In genomic region chr4:129231907-129232626, GRCh38 we compare ENCODE assay signal across 27 cellular contexts.
DNase-seq lines count a peak whose midpoint lies in the region; ATAC-seq and TF ChIP-seq lines count a peak whose summit lies in the region.
"Had no signal": no experiment of that assay in that cellular context is flagged by ENCODE, and none has a peak within 500 bp of the region (broad histone marks: within the 10 kb centered on the region; RNA-seq: fewer than 3 reads in every experiment).

No MANE protein-coding gene starts in this region.

- H3K9me3 Mint-ChIP-seq in osteocyte (ENCODE audit: unreplicated experiment) = peaks cover 6% of the 10 kb centered on the region
- H3K9me3 Mint-ChIP-seq in activated naive CD8-positive, alpha-beta T cell treated with anti-CD3 and anti-CD28 coated beads for 36 hours = no peaks in the 10 kb centered on the region
- H3K9me3 Mint-ChIP-seq: activated naive CD4-positive, alpha-beta T cell treated with anti-CD3 and anti-CD28 coated beads, Interleukin-2, amount 50 U/mL, for 24 hours; activated T-helper 17 cell treated with anti-CD3 and anti-CD28 coated beads, Interleukin-2, amount 50 U/mL, for 72 hours had no signal

- peak overlapping the region; percentile 72 for H3K27ac Mint-ChIP-seq in osteocyte (ENCODE audit: unreplicated experiment)
- H3K27ac Mint-ChIP-seq in activated naive CD8-positive, alpha-beta T cell treated with anti-CD3 and anti-CD28 coated beads for 36 hours = no peak overlapping the region
- H3K27ac Mint-ChIP-seq: activated CD8-positive, alpha-beta T cell treated with anti-CD3 and anti-CD28 coated beads, Interleukin-2, amount 10 ng/mL, durations not matched to agents 7 days and 5 days; activated naive CD4-positive, alpha-beta T cell treated with anti-CD3 and anti-CD28 coated beads, Interleukin-2, amount 50 U/mL, for 24 hours; activated T-helper 17 cell treated with anti-CD3 and anti-CD28 coated beads, Interleukin-2, amount 50 U/mL, for 72 hours; memory B cell had no signal

- H3K4me3 ChIP-seq in Karpas-422 (ENCODE audit: low read length) = peak overlapping the region; percentile 25
- H3K4me3 ChIP-seq: BLaER1, breast epithelium, GM12878, prostate gland, transverse colon had no signal

- peak overlapping the region; percentile 52 for H3K9ac ChIP-seq in Karpas-422 (ENCODE audit: low read length)
- H3K9ac ChIP-seq: BLaER1, KMS-11 had no signal

- peaks cover 18% of the 10 kb centered on the region for H3K4me1 Mint-ChIP-seq in osteocyte (ENCODE audit: unreplicated experiment)
- H3K4me1 Mint-ChIP-seq in activated naive CD8-positive, alpha-beta T cell treated with anti-CD3 and anti-CD28 coated beads for 36 hours = no peaks in the 10 kb centered on the region
- H3K4me1 Mint-ChIP-seq: activated naive CD4-positive, alpha-beta T cell treated with anti-CD3 and anti-CD28 coated beads, Interleukin-2, amount 50 U/mL, for 24 hours; activated T-helper 17 cell treated with anti-CD3 and anti-CD28 coated beads, Interleukin-2, amount 50 U/mL, for 72 hours had no signal

- no peaks in the 10 kb centered on the region for H3K27me3 ChIP-seq in Karpas-422 (ENCODE audit: low read length)
- H3K27me3 ChIP-seq: BLaER1, breast epithelium, neutrophil, transverse colon had no signal

- H3K4me3 Mint-ChIP-seq in osteocyte (ENCODE audit: unreplicated experiment) = no peak overlapping the region
- no peak overlapping the region for H3K4me3 Mint-ChIP-seq in activated naive CD8-positive, alpha-beta T cell treated with anti-CD3 and anti-CD28 coated beads for 36 hours
- H3K4me3 Mint-ChIP-seq: activated CD8-positive, alpha-beta T cell treated with anti-CD3 and anti-CD28 coated beads, Interleukin-2, amount 10 ng/mL, durations not matched to agents 7 days and 5 days; activated naive CD4-positive, alpha-beta T cell treated with anti-CD3 and anti-CD28 coated beads, Interleukin-2, amount 50 U/mL, for 24 hours; activated T-helper 17 cell treated with anti-CD3 and anti-CD28 coated beads, Interleukin-2, amount 50 U/mL, for 72 hours; memory B cell had no signal

- no peak for ATAC-seq in GM18511 (IDR thresholded peaks at IDR 0.05; ENCODE audit: unreplicated experiment)
- ATAC-seq: activated CD8-positive, alpha-beta T cell treated with anti-CD3 and anti-CD28 coated beads, Interleukin-2, amount 10 ng/mL, durations not matched to agents 7 days and 5 days; activated T-helper 17 cell treated with anti-CD3 and anti-CD28 coated beads, Interleukin-2, amount 50 U/mL, for 72 hours; GM12878; sciatic nerve had no signal

- H2AFZ ChIP-seq in Karpas-422 (ENCODE audit: low read length) = peak overlapping the region; percentile 58

- no peaks in the 10 kb centered on the region for H4K20me1 ChIP-seq in Karpas-422 (ENCODE audit: insufficient read depth, low read depth, low read length)
- H4K20me1 ChIP-seq: BLaER1 had no signal

- H3K79me2 ChIP-seq in Karpas-422 (ENCODE audit: low read length) = no peaks in the 10 kb centered on the region

- peak overlapping the region; percentile 58 for H3K4me2 ChIP-seq in Karpas-422 (ENCODE audit: low read depth, low read length, poor library complexity, severe bottlenecking)
- H3K4me2 ChIP-seq: BLaER1, KMS-11 had no signal

- peaks cover 11% of the 10 kb centered on the region for H3K9me3 ChIP-seq in Karpas-422 (ENCODE audit: low read length)
- H3K9me3 ChIP-seq: BLaER1, breast epithelium, neutrophil, prostate gland, transverse colon had no signal

- no peaks in the 10 kb centered on the region for H3K36me3 Mint-ChIP-seq in osteocyte (ENCODE audit: unreplicated experiment)
- H3K36me3 Mint-ChIP-seq in activated naive CD8-positive, alpha-beta T cell treated with anti-CD3 and anti-CD28 coated beads for 36 hours = no peaks in the 10 kb centered on the region
- H3K36me3 Mint-ChIP-seq: activated naive CD4-positive, alpha-beta T cell treated with anti-CD3 and anti-CD28 coated beads, Interleukin-2, amount 50 U/mL, for 24 hours; memory B cell had no signal

- H3K9me2 ChIP-seq in Karpas-422 (replicated peaks; ENCODE audit: insufficient read depth, low read length) = no peaks in the 10 kb centered on the region

- no peak for TF ChIP-seq CTCF in osteocyte (IDR thresholded peaks at IDR 0.05)

- peaks cover 37% of the 10 kb centered on the region for H3K4me1 ChIP-seq in Karpas-422 (ENCODE audit: low read length)
- H3K4me1 ChIP-seq: BLaER1, breast epithelium, prostate gland, transverse colon had no signal

- no peaks in the 10 kb centered on the region; the same call in 1 of the 2 replicates for H3K36me3 ChIP-seq in Karpas-422 (ENCODE audit: insufficient read depth, low read length)
- H3K36me3 ChIP-seq: BLaER1, breast epithelium, neutrophil, prostate gland, transverse colon had no signal

- no peaks in the 10 kb centered on the region for H3K27me3 Mint-ChIP-seq in osteocyte (ENCODE audit: unreplicated experiment)
- H3K27me3 Mint-ChIP-seq in activated naive CD8-positive, alpha-beta T cell treated with anti-CD3 and anti-CD28 coated beads for 36 hours = peaks cover 15% of the 10 kb centered on the region

- peak overlapping the region; percentile 88 for H3K27ac ChIP-seq in Karpas-422 (ENCODE audit: low read length)
- H3K27ac ChIP-seq: BLaER1, breast epithelium, HL-60, KMS-11, neutrophil, prostate gland, transverse colon had no signal

- DNase-seq in Karpas-422 (peak; percentile 83), SHP77 treated with DMSO at 0.1 percent for 48 hours (lab: John Stamatoyannopoulos, UW) (peak; percentile 90), fibroblast of peridontal ligament (ENCODE audit: extremely low read depth) (peak; percentile 24), osteocyte (ENCODE audit: extremely low spot score, unreplicated experiment) (no peak), NCI-H82 (lab: John Stamatoyannopoulos, UW) (no peak)
- no peak for DNase-seq in activated naive CD8-positive, alpha-beta T cell treated with anti-CD3 and anti-CD28 coated beads for 36 hours
- no peak for DNase-seq in stimulated activated naive CD4-positive, alpha-beta T cell treated with Interleukin-2 at 50 U/mL for 16 hours (lab: John Stamatoyannopoulos, UW)
- DNase-seq: activated CD8-positive, alpha-beta T cell treated with anti-CD3 and anti-CD28 coated beads, Interleukin-2, amount 10 ng/mL, durations not matched to agents 7 days and 5 days; DMS153; glutamatergic neuron; NCI-H2081 treated with DMSO at 0.1 percent for 48 hours; NCI-H345; stimulated activated CD4-positive, alpha-beta T cell treated with anti-CD3 and anti-CD28 coated beads, Interleukin-12 subunit alpha, Interleukin-12 subunit beta, amount 100 ng/mL, for 4 hours; stimulated activated CD4-positive, alpha-beta T cell treated with anti-CD3 and anti-CD28 coated beads, Interleukin-4, amount 100 ng/mL, for 1 hour; transverse colon had no signal

Comparison
In these comparisons a context has a peak if more than half of its experiments do, and no peak if none do; other contexts are left out.
1. DNase-seq: peak in Karpas-422 (single experiment), SHP77 treated with DMSO at 0.1 percent for 48 hours (single experiment) and fibroblast of peridontal ligament (single experiment); none in osteocyte (single experiment), NCI-H82 (single experiment), activated naive CD8-positive, alpha-beta T cell treated with anti-CD3 and anti-CD28 coated beads for 36 hours (single experiment) and stimulated activated naive CD4-positive, alpha-beta T cell treated with Interleukin-2 at 50 U/mL for 16 hours (single experiment).